ENCODE assay signal across 10 cellular contexts in genomic region chr1:68213843-68214242, GRCh38. TPM values are rescaled to one million over a fixed set of nuclear protein-coding genes. Genes with fewer than 3 reads are reported as not detected.
A peak's percentile ranks its signal among the peaks of the same experiment; 100 is the strongest.
DNase-seq lines count a peak whose midpoint lies in the region; ATAC-seq and TF ChIP-seq lines count a peak whose summit lies in the region.
"Had no signal": no experiment of that assay in that cellular context is flagged by ENCODE, and none has a peak within 500 bp of the region (broad histone marks: within the 10 kb centered on the region; RNA-seq: fewer than 3 reads in every experiment).

No MANE protein-coding gene starts in this region.

- H3K79me2 ChIP-seq in SK-N-SH (ENCODE audit: insufficient read depth): peaks cover 58% of the 10 kb centered on the region

- in situ Hi-C loops in gastrocnemius medialis (cut with MboI; ENCODE audit: low sequenced_read_pairs in 4 of 4): no loop called here

- DNase-seq in HCEC 1CT (peak; percentile 66), SK-N-SH (peak; percentile 22), heart right ventricle (peak; percentile 65 to 73), gastrocnemius medialis (peak; percentile 54 to 76), UCSD-AML1 (lab: John Stamatoyannopoulos, UW; ENCODE audit: unreplicated experiment) (no peak)
- DNase-seq in activated effector memory CD4-positive, alpha-beta T cell treated with anti-CD3 and anti-CD28 coated beads, Interleukin-2, amount 50 U/mL, for 16 hours: no peak
- DNase-seq: NCI-H1436 treated with DMSO at 0.1 percent for 48 hours had no signal

- intact Hi-C loops in heart right ventricle (cut with DNase I): no loop called here
- intact Hi-C loops in gastrocnemius medialis (cut with DNase I; ENCODE audit: low total_unique reads): loop anchor here (2.0 kb wide), 1 partner anchor 15 kb away; no protein-coding TSS in a partner anchor

- no peak overlapping the region for H2AFZ ChIP-seq in SK-N-SH (ENCODE audit: low read depth)

- no peaks in the 10 kb centered on the region for H3K27me3 ChIP-seq in SK-N-SH (ENCODE audit: insufficient read depth)
- no peaks in the 10 kb centered on the region for H3K27me3 ChIP-seq in heart right ventricle
- H3K27me3 ChIP-seq in gastrocnemius medialis: no peaks in the 10 kb centered on the region

- POLR2A ChIA-PET in SK-N-SH (lab: Yijun Ruan, JAX): no interaction called here

- H3K4me3 ChIP-seq in SK-N-SH (ENCODE audit: low read depth in 2 of 2, low read length in 1 of 2) (no peak overlapping the region), heart right ventricle (no peak overlapping the region), gastrocnemius medialis (no peak overlapping the region)

- CTCF ChIA-PET in SK-N-SH (lab: Yijun Ruan, JAX): interaction anchor here (1.4 kb wide), 1 partner anchor 97 kb away, joined by 3 read pairs; no protein-coding TSS in a partner anchor

- H3K9ac ChIP-seq in SK-N-SH: no peak overlapping the region

- H3K27ac ChIP-seq in SK-N-SH (ENCODE audit: low read depth in 2 of 2, low read length in 1 of 2) (peak overlapping the region; percentile 51 to 89; a peak in 2 of 4 replicates), heart right ventricle (peak overlapping the region in 4 of 10 donors; percentile 27 to 51 (median 38)), gastrocnemius medialis (peak overlapping the region in 3 of 4 donors; percentile 46 to 61 (median 48))
- H3K27ac ChIP-seq: epithelial cell of prostate had no signal

- peaks cover 8 to 49% of the 10 kb centered on the region in 2 experiments for H3K4me1 ChIP-seq in SK-N-SH (ENCODE audit: control insufficient read depth in 1 of 2, insufficient read depth in 2 of 2, low read depth in 1 of 2, low read length in 1 of 2)
- H3K4me1 ChIP-seq in heart right ventricle: peaks cover 0 to 97% (median 55%) of the 10 kb centered on the region in 9 donors
- peaks cover 14 to 19% of the 10 kb centered on the region in 2 donors for H3K4me1 ChIP-seq in gastrocnemius medialis

- H3K9me3 ChIP-seq in SK-N-SH (no peaks in the 10 kb centered on the region), heart right ventricle (no peaks in the 10 kb centered on the region), gastrocnemius medialis (no peaks in the 10 kb centered on the region)

- TF ChIP-seq POLR2A in gastrocnemius medialis (IDR thresholded peaks at IDR 0.05): no peak

- peaks cover 36% of the 10 kb centered on the region for H4K20me1 ChIP-seq in SK-N-SH (ENCODE audit: insufficient read depth)

- H3K36me3 ChIP-seq in SK-N-SH (replicated peaks in 1 of 2; ENCODE audit: control insufficient read depth in 1 of 2, insufficient read depth in 2 of 2, low read length in 1 of 2) (no peaks in the 10 kb centered on the region), heart right ventricle (no peaks in the 10 kb centered on the region), gastrocnemius medialis (no peaks in the 10 kb centered on the region)

- peaks cover 24% of the 10 kb centered on the region for H3F3A ChIP-seq in SK-N-SH (replicated peaks; ENCODE audit: insufficient read depth)

- no peak for TF ChIP-seq EP300 in SK-N-SH (IDR thresholded peaks at IDR 0.05; ENCODE audit: borderline replicate concordance in 1 of 2, low read depth in 1 of 2, low read length in 1 of 2)

- no peak for TF ChIP-seq CTCF in SK-N-SH (IDR thresholded peaks at IDR 0.05)
- TF ChIP-seq CTCF in heart right ventricle (IDR thresholded peaks at IDR 0.05): no peak
- TF ChIP-seq CTCF in gastrocnemius medialis (IDR thresholded peaks at IDR 0.05 in 4 of 5, conservative IDR thresholded peaks at IDR 0.05 in 1 of 5): no peak

- ATAC-seq in heart right ventricle: peak in 7 of 8 donors; percentile 36 to 91 (median 67)
- peak; percentile 90 for ATAC-seq in gastrocnemius medialis
- ATAC-seq in HG03095 (IDR thresholded peaks at IDR 0.05; ENCODE audit: unreplicated experiment): no peak
- ATAC-seq in GM18909 (IDR thresholded peaks at IDR 0.05; ENCODE audit: poor library complexity, unreplicated experiment): no peak

- WGBS in SK-N-SH (ENCODE audit: low lambda C conversion rate): 58% methylated on average over 5 of the region's 5 CpGs
- WGBS in heart right ventricle, 2 donors: 40 to 42% methylated on average over 5 of the region's 5 CpGs

- peak overlapping the region; percentile 66; the same call in 1 of the 2 replicates for H3K4me2 ChIP-seq in SK-N-SH

- TF ChIP-seq RAD21 in SK-N-SH (IDR thresholded peaks at IDR 0.05; ENCODE audit: low read length): no peak

- no peaks in the 10 kb centered on the region for H3K9me2 ChIP-seq in SK-N-SH

TF ChIP-seq in SK-N-SH, 30 proteins besides CTCF, POLR2A, EP300 and RAD21:
- TF ChIP-seq FOXM1 (IDR thresholded peaks at IDR 0.05; ENCODE audit: low read depth): no peak
- TF ChIP-seq NFIC (IDR thresholded peaks at IDR 0.05; ENCODE audit: borderline replicate concordance): peak; percentile 72
- no peak for TF ChIP-seq FOXJ3 (CRISPR knock-in tag; IDR thresholded peaks at IDR 0.05)
- peak; percentile 79 for TF ChIP-seq TCF12 (IDR thresholded peaks at IDR 0.05)
- peak; percentile 66 for TF ChIP-seq PBX3 (IDR thresholded peaks at IDR 0.05)

RNA-seq across cellular contexts. Expression of gene WLS, which starts 18.5 kb away (rescaled TPM):
- 69.0 and 73.7 TPM in 2 replicates for polyA plus RNA-seq in SK-N-SH (2012; rRNA removed)
- polyA plus RNA-seq in SK-N-SH (2012; cell fraction: cytosol; rRNA removed): 64.1 and 77.6 TPM in 2 replicates
- polyA plus RNA-seq in SK-N-SH (2012; cell fraction: nucleus; rRNA removed): 59.8 and 94.2 TPM in 2 replicates
- 100 to 1,000 TPM in 6 of 10 donors, 10 to 100 TPM in 4; 82.3 to 123 (median 109) TPM for total RNA-seq in heart right ventricle
- 10 to 100 TPM; 31.7 to 36.4 TPM for polyA plus RNA-seq in heart right ventricle
- 10 to 100 TPM in 3 of 4 donors, 1 to 10 TPM in 1; 8.6 to 15.7 (median 11.6) TPM for total RNA-seq in gastrocnemius medialis

Comparison
In these comparisons a context has a peak if more than half of its experiments do, and no peak if none do; other contexts are left out.
1. DNase-seq: peak in HCEC 1CT (single experiment), SK-N-SH (single experiment), heart right ventricle (2 of 2) and gastrocnemius medialis (2 of 2); none in UCSD-AML1 (single experiment) and activated effector memory CD4-positive, alpha-beta T cell treated with anti-CD3 and anti-CD28 coated beads, Interleukin-2, amount 50 U/mL, for 16 hours (single experiment).
2. ATAC-seq: peak in heart right ventricle (7 of 8) and gastrocnemius medialis (2 of 2); none in HG03095 (single experiment) and GM18909 (single experiment).
3. RNA of gene WLS, which starts 18.5 kb away (total RNA-seq): 82.3 to 123 TPM in heart right ventricle; 8.6 to 15.7 TPM in gastrocnemius medialis; every median in the first group is over 4 times any median in the second.